In genomic region chr6:41723936-41724637, GRCh38 we compare ENCODE assay signal across 8 cellular contexts. TPM values are rescaled to one million over a fixed set of nuclear protein-coding genes. Genes with fewer than 3 reads are reported as not detected.
DNase-seq lines count a peak whose midpoint lies in the region; ATAC-seq, FAIRE-seq and TF ChIP-seq lines count a peak whose summit lies in the region.

No MANE protein-coding gene starts in this region.

- peaks cover 97% of the 10 kb centered on the region for H3K4me1 ChIP-seq in Karpas-422 (ENCODE audit: low read length)
- H3K4me1 ChIP-seq in H1 (replicated peaks in 1 of 4; ENCODE audit: control insufficient read depth in 3 of 4, insufficient read depth in 4 of 4, low read length in 3 of 4): peaks cover 0 to 13% (median 9%) of the 10 kb centered on the region in 4 experiments; a peak in 6 of 7 replicates
- H3K4me1 ChIP-seq in trophoblast cell (ENCODE audit: control insufficient read depth in 1 of 2, insufficient read depth in 2 of 2, low read length in 2 of 2): peaks cover 25 to 28% of the 10 kb centered on the region in 2 experiments

- no peaks in the 10 kb centered on the region for H3K27me3 Mint-ChIP-seq in T-helper 2 cell treated with Interferon-gamma antibody and Interleukin-4, amounts not matched to agents 5 μg/mL and 100 μg/mL, for 36 hours (ENCODE audit: low read depth)

- no peak for ATAC-seq in GM18909 (IDR thresholded peaks at IDR 0.05; ENCODE audit: poor library complexity, unreplicated experiment)

- H3K4me3 Mint-ChIP-seq in T-helper 2 cell treated with Interferon-gamma antibody and Interleukin-4, amounts not matched to agents 5 μg/mL and 100 μg/mL, for 36 hours: no peak overlapping the region

- no peak overlapping the region for H3K56ac ChIP-seq in H1 (replicated peaks; ENCODE audit: insufficient read length, low read depth, low read length)

- H3K79me1 ChIP-seq in H1 (ENCODE audit: low read depth, low read length) (no peaks in the 10 kb centered on the region), trophoblast cell (ENCODE audit: low read length) (peaks cover 13% of the 10 kb centered on the region)

- peak overlapping the region; percentile 19 for H4K12ac ChIP-seq in trophoblast cell (ENCODE audit: low read depth, low read length)

- H3K9me3 ChIP-seq in Karpas-422 (ENCODE audit: low read length) (no peaks in the 10 kb centered on the region), H1 (ENCODE audit: insufficient read depth in 2 of 2, low read depth in 1 of 2, low read length in 1 of 2) (no peaks in the 10 kb centered on the region), trophoblast cell (ENCODE audit: insufficient read depth, low read depth, low read length) (no peaks in the 10 kb centered on the region)

- H3K9ac ChIP-seq in Karpas-422 (ENCODE audit: low read length) (peak overlapping the region; percentile 94), H1 (replicated peaks in 1 of 4; ENCODE audit: extremely low read depth in 1 of 4, low read depth in 3 of 4, low read length in 3 of 4) (no peak overlapping the region; a peak in 1 of 7 replicates), trophoblast cell (ENCODE audit: low read length) (no peak overlapping the region)

- peak; percentile 90 for DNase-seq in Karpas-422
- DNase-seq in H1 (ENCODE audit: low read depth in 1 of 2, low spot score in 2 of 2): no peak
- no peak for DNase-seq in trophoblast cell
- no peak for DNase-seq in frontal cortex (ENCODE audit: low spot score in 2 of 2)
- DNase-seq in activated CD4-positive, alpha-beta T cell treated with anti-CD3 and anti-CD28 coated beads, Interleukin-2, amount 50 U/mL, for 48 hours: no peak
- DNase-seq in T-helper 2 cell treated with Interferon-gamma antibody and Interleukin-4, amounts not matched to agents 5 μg/mL and 100 μg/mL, for 36 hours (ENCODE audit: low spot score): no peak

- H4K91ac ChIP-seq in H1 (replicated peaks; ENCODE audit: insufficient read length, low read length): peak overlapping the region; percentile 23
- peak overlapping the region; percentile 46 for H4K91ac ChIP-seq in trophoblast cell (ENCODE audit: low read depth, low read length)

- no peaks in the 10 kb centered on the region; the same call in 1 of the 2 replicates for H3K23me2 ChIP-seq in H1 (ENCODE audit: low read depth, low read length)

- H3K18ac ChIP-seq in H1 (ENCODE audit: extremely low read depth, low read length) (peak overlapping the region; percentile 38; the same call in 1 of the 2 replicates), trophoblast cell (ENCODE audit: low read length) (peak overlapping the region; percentile 56)

- 93% methylated on average over 14 of the region's 14 CpGs; no CpG with 5 or more reads in 1 of the 2 experiments for WGBS in H1 (ENCODE audit: extremely low coverage in 1 of 2, insufficient coverage in 1 of 2, insufficient read length in 1 of 2, insufficient replicate concordance in 2 of 2, low coverage in 1 of 2, low lambda C conversion rate in 2 of 2, missing lambda C conversion rate in 1 of 2), 2 experiments
- WGBS in trophoblast cell (ENCODE audit: extremely low coverage, insufficient coverage, insufficient read length): no CpG with 5 or more reads among the region's 14 CpGs

- POLR2A ChIA-PET in H1 (lab: Charles Lee; ENCODE audit: partially characterized antibody): interaction anchor here (0.6 kb wide), 1 partner anchor 215 kb away, joined by 3 read pairs; no protein-coding TSS in a partner anchor

- no peak overlapping the region for H2BK20ac ChIP-seq in H1 (ENCODE audit: low read length)

- no peak overlapping the region for H4K5ac ChIP-seq in H1 (ENCODE audit: insufficient read length, low read depth, low read length)

- peak overlapping the region; percentile 92 for H3K4me2 ChIP-seq in Karpas-422 (ENCODE audit: low read depth, low read length, poor library complexity, severe bottlenecking)
- H3K4me2 ChIP-seq in H1 (ENCODE audit: insufficient read depth in 1 of 2, low read depth in 2 of 2, low read length in 2 of 2): no peak overlapping the region
- no peak overlapping the region for H3K4me2 ChIP-seq in trophoblast cell (ENCODE audit: low read length)

- H4K8ac ChIP-seq in H1 (ENCODE audit: extremely low read depth, insufficient read depth, low read length) (peak overlapping the region; percentile 30; the same call in 1 of the 2 replicates), trophoblast cell (ENCODE audit: low read depth, low read length) (peak overlapping the region; percentile 47)

- H2BK15ac ChIP-seq in H1 (ENCODE audit: low read length): no peak overlapping the region

- H3K27me3 ChIP-seq in Karpas-422 (ENCODE audit: low read length) (no peaks in the 10 kb centered on the region), H1 (replicated peaks in 1 of 4; ENCODE audit: control insufficient read depth in 3 of 4, extremely low read depth in 1 of 4, insufficient read depth in 3 of 4, low read length in 3 of 4) (no peaks in the 10 kb centered on the region), trophoblast cell (ENCODE audit: insufficient read depth, low read length) (no peaks in the 10 kb centered on the region)

- no peak for TF ChIP-seq POLR2A in H1 (IDR thresholded peaks at IDR 0.05; ENCODE audit: control extremely low read depth in 1 of 2, low read depth in 2 of 2, low read length in 2 of 2)

- CTCF ChIA-PET in H1 (lab: Charles Lee; ENCODE audit: partially characterized antibody): interaction anchor here (0.6 to 10.4 kb wide), 7 partner anchors 10 to 372 kb away, joined by 3 to 99 read pairs (median 8); no protein-coding TSS in a partner anchor

- TF ChIP-seq EP300 in H1 (IDR thresholded peaks at IDR 0.05; ENCODE audit: borderline replicate concordance in 1 of 2, low read depth in 2 of 2, low read length in 2 of 2): no peak

- H3K36me3 Mint-ChIP-seq in T-helper 2 cell treated with Interferon-gamma antibody and Interleukin-4, amounts not matched to agents 5 μg/mL and 100 μg/mL, for 36 hours (ENCODE audit: low read depth): no peaks in the 10 kb centered on the region

- H3K4me3 ChIP-seq in GM08714 (ENCODE audit: low read length) (peak overlapping the region; percentile 59; the same call in 1 of the 2 replicates), Karpas-422 (ENCODE audit: low read length) (peak overlapping the region; percentile 80), H1 (ENCODE audit: extremely low read depth in 1 of 4, insufficient read depth in 2 of 4, low read depth in 3 of 4, low read length in 4 of 4) (no peak overlapping the region), trophoblast cell (ENCODE audit: low read depth, low read length) (no peak overlapping the region)

- H4K20me1 ChIP-seq in Karpas-422 (ENCODE audit: insufficient read depth, low read depth, low read length) (peaks cover 6% of the 10 kb centered on the region; the same call in 1 of the 2 replicates), H1 (replicated peaks in 1 of 2; ENCODE audit: control insufficient read depth in 1 of 2, insufficient read depth in 2 of 2, low read length in 2 of 2) (peaks cover 0 to 1% of the 10 kb centered on the region in 2 experiments)

- H3K36me3 ChIP-seq in Karpas-422 (ENCODE audit: insufficient read depth, low read length): peaks cover 2% of the 10 kb centered on the region; the same call in 1 of the 2 replicates
- no peaks in the 10 kb centered on the region for H3K36me3 ChIP-seq in H1 (ENCODE audit: control insufficient read depth in 2 of 4, insufficient read depth in 4 of 4, low read length in 3 of 4)
- H3K36me3 ChIP-seq in trophoblast cell (ENCODE audit: control insufficient read depth in 1 of 2, insufficient read depth in 2 of 2, low read length in 2 of 2): no peaks in the 10 kb centered on the region

- no peak for FAIRE-seq in H1 (lab: Jason Lieb, UNC)
- no peak for FAIRE-seq in frontal cortex (lab: Jason Lieb, UNC)

- TF ChIP-seq CTCF in H1 (IDR thresholded peaks at IDR 0.05; ENCODE audit: control extremely low read depth in 1 of 3, insufficient read depth in 1 of 3, low read depth in 1 of 3, low read length in 3 of 3): no peak

- no peak overlapping the region for H3K23ac ChIP-seq in H1 (ENCODE audit: insufficient read length)
- no peak overlapping the region for H3K23ac ChIP-seq in trophoblast cell (ENCODE audit: low read length)

- H3K27ac ChIP-seq in Karpas-422 (ENCODE audit: low read length) (peak overlapping the region; percentile 99), H1 (ENCODE audit: low read depth, low read length) (no peak overlapping the region), trophoblast cell (ENCODE audit: low read depth, low read length) (peak overlapping the region; percentile 22)

- no peak overlapping the region for H3K14ac ChIP-seq in H1 (ENCODE audit: insufficient read length)
- H3K14ac ChIP-seq in trophoblast cell (ENCODE audit: low read length): peak overlapping the region; percentile 57

- TF ChIP-seq RAD21 in H1 (IDR thresholded peaks at IDR 0.05 in 1 of 2, conservative IDR thresholded peaks at IDR 0.05 in 1 of 2; ENCODE audit: low read depth in 2 of 2, low read length in 2 of 2): no peak

- H3K79me2 ChIP-seq in Karpas-422 (ENCODE audit: low read length): peaks cover 86% of the 10 kb centered on the region
- no peaks in the 10 kb centered on the region for H3K79me2 ChIP-seq in H1 (ENCODE audit: control insufficient read depth in 1 of 2, insufficient read depth in 2 of 2, low read length in 2 of 2)
- peaks cover 3% of the 10 kb centered on the region for H3K79me2 ChIP-seq in trophoblast cell (ENCODE audit: control insufficient read depth, insufficient read depth, low read length, poor library complexity)

- peak overlapping the region; percentile 60; the same call in 1 of the 2 replicates for H2BK5ac ChIP-seq in H1 (ENCODE audit: low read depth, low read length)
- H2BK5ac ChIP-seq in trophoblast cell (ENCODE audit: low read depth, low read length, poor library complexity): peak overlapping the region; percentile 41

- H3K4me1 Mint-ChIP-seq in T-helper 2 cell treated with Interferon-gamma antibody and Interleukin-4, amounts not matched to agents 5 μg/mL and 100 μg/mL, for 36 hours (ENCODE audit: low read depth): peaks cover 2% of the 10 kb centered on the region

- H3K4ac ChIP-seq in H1 (replicated peaks; ENCODE audit: insufficient read length, low read depth, low read length) (no peak overlapping the region), trophoblast cell (ENCODE audit: low read depth, low read length) (no peak overlapping the region)

- H3K9me2 ChIP-seq in Karpas-422 (replicated peaks; ENCODE audit: insufficient read depth, low read length): no peaks in the 10 kb centered on the region

- no peak overlapping the region for H3K27ac Mint-ChIP-seq in T-helper 2 cell treated with Interferon-gamma antibody and Interleukin-4, amounts not matched to agents 5 μg/mL and 100 μg/mL, for 36 hours

- H2BK120ac ChIP-seq in H1 (replicated peaks; ENCODE audit: low read depth, low read length) (no peak overlapping the region), trophoblast cell (ENCODE audit: insufficient read depth, low read length, poor library complexity) (peak overlapping the region; percentile 57)

- no peak overlapping the region for H2AK5ac ChIP-seq in H1 (ENCODE audit: low read depth, low read length)
- H2AK5ac ChIP-seq in trophoblast cell (ENCODE audit: low read length): peak overlapping the region; percentile 74

- H3K9me3 Mint-ChIP-seq in T-helper 2 cell treated with Interferon-gamma antibody and Interleukin-4, amounts not matched to agents 5 μg/mL and 100 μg/mL, for 36 hours: no peaks in the 10 kb centered on the region

- H2AFZ ChIP-seq in Karpas-422 (ENCODE audit: low read length) (no peak overlapping the region), H1 (ENCODE audit: low read length) (no peak overlapping the region), trophoblast cell (ENCODE audit: insufficient read depth, low read length, poor library complexity) (peak overlapping the region; percentile 21)

- no peak overlapping the region for H2BK12ac ChIP-seq in H1 (ENCODE audit: low read depth, low read length)
- peak overlapping the region; percentile 52 for H2BK12ac ChIP-seq in trophoblast cell (ENCODE audit: low read length)

RNA-seq across cellular contexts. Expression of gene TFEB, which starts 11.3 kb away (rescaled TPM):
- 72.3 and 117 TPM in 2 replicates for total RNA-seq in Karpas-422 (2014; rRNA removed; shearing (Covaris generic); ENCODE audit: low replicate concordance)
- 2.3 and 2.4 TPM in 2 replicates for total RNA-seq in H1 (2021; fragmentation: NEBNext Ultra II Directional; extraction: Animal tissue kit (Norgen Biotek cat#: 25700))
- polyA plus RNA-seq in H1 (2011; rRNA removed): 5.9 and 6.7 TPM in 2 replicates
- polyA plus RNA-seq in H1 (2011; cell fraction: cytosol; rRNA removed): 4.6 TPM
- polyA plus RNA-seq in H1 (2011; cell fraction: nucleus; rRNA removed): 7.6 TPM
- 2.1 to 6.8 TPM (median 4.1 TPM) in 4 replicates for polyA plus RNA-seq in H1 (2012, experiment 1 of 2)
- 2.7 TPM for polyA plus RNA-seq in H1 (2012, experiment 2 of 2)
- 0.71 TPM for polyA plus RNA-seq in H1 (2013, experiment 1 of 2)
- 0.61 TPM for polyA plus RNA-seq in H1 (2013, experiment 2 of 2)
- 1.9 and 4.6 TPM in 2 replicates for polyA minus RNA-seq in H1 (2011; rRNA and poly(A)+ RNA removed)
- 3.2 TPM for polyA minus RNA-seq in H1 (2011; cell fraction: cytosol; rRNA and poly(A)+ RNA removed)
- polyA minus RNA-seq in H1 (2011; cell fraction: nucleus; rRNA and poly(A)+ RNA removed): 2.8 TPM
- polyA plus RNA-seq in trophoblast cell (2013): 25.4 and 27.9 TPM in 2 replicates
- 1.6 TPM for total RNA-seq in frontal cortex

RNA-seq across cellular contexts. Expression of gene PGC, which starts 23.1 kb away (rescaled TPM):
- not detected in 2 replicates for total RNA-seq in Karpas-422 (2014; rRNA removed; shearing (Covaris generic); ENCODE audit: low replicate concordance)
- not detected in 2 replicates for total RNA-seq in H1 (2021; fragmentation: NEBNext Ultra II Directional; extraction: Animal tissue kit (Norgen Biotek cat#: 25700))
- polyA plus RNA-seq in H1 (2011; rRNA removed): 0.09 and 0.25 TPM in 2 replicates
- polyA plus RNA-seq in H1 (2011; cell fraction: cytosol; rRNA removed): 0.22 TPM
- polyA plus RNA-seq in H1 (2011; cell fraction: nucleus; rRNA removed): 0.21 TPM
- 0.23 TPM in 1 of 4 replicates, not detected in the others for polyA plus RNA-seq in H1 (2012, experiment 1 of 2)
- 0.13 TPM for polyA plus RNA-seq in H1 (2012, experiment 2 of 2)
- 0.04 TPM for polyA plus RNA-seq in H1 (2013, experiment 1 of 2)
- polyA plus RNA-seq in H1 (2013, experiment 2 of 2): 0.07 TPM
- polyA minus RNA-seq in H1 (2011; rRNA and poly(A)+ RNA removed): not detected in 2 replicates
- not detected for polyA minus RNA-seq in H1 (2011; cell fraction: cytosol; rRNA and poly(A)+ RNA removed)
- not detected for polyA minus RNA-seq in H1 (2011; cell fraction: nucleus; rRNA and poly(A)+ RNA removed)
- 14.2 and 17.6 TPM in 2 replicates for polyA plus RNA-seq in trophoblast cell (2013)
- total RNA-seq in frontal cortex: under 0.01 TPM

RNA-seq across cellular contexts. Expression of gene FRS3, which starts 55.6 kb away (rescaled TPM):
- total RNA-seq in Karpas-422 (2014; rRNA removed; shearing (Covaris generic); ENCODE audit: low replicate concordance): 4.8 and 9.5 TPM in 2 replicates
- 3.4 and 3.9 TPM in 2 replicates for total RNA-seq in H1 (2021; fragmentation: NEBNext Ultra II Directional; extraction: Animal tissue kit (Norgen Biotek cat#: 25700))
- polyA plus RNA-seq in H1 (2011; rRNA removed): 4.4 and 8.4 TPM in 2 replicates
- polyA plus RNA-seq in H1 (2011; cell fraction: cytosol; rRNA removed): 5.4 TPM
- polyA plus RNA-seq in H1 (2011; cell fraction: nucleus; rRNA removed): 14.9 TPM
- 1.3 to 4.2 TPM (median 3.1 TPM) in 4 replicates for polyA plus RNA-seq in H1 (2012, experiment 1 of 2)
- polyA plus RNA-seq in H1 (2012, experiment 2 of 2): 4.2 TPM
- polyA plus RNA-seq in H1 (2013, experiment 1 of 2): 2.8 TPM
- 2.5 TPM for polyA plus RNA-seq in H1 (2013, experiment 2 of 2)
- 1.1 and 2.8 TPM in 2 replicates for polyA minus RNA-seq in H1 (2011; rRNA and poly(A)+ RNA removed)
- 3.6 TPM for polyA minus RNA-seq in H1 (2011; cell fraction: cytosol; rRNA and poly(A)+ RNA removed)
- polyA minus RNA-seq in H1 (2011; cell fraction: nucleus; rRNA and poly(A)+ RNA removed): 3.2 TPM
- 3.6 and 4.1 TPM in 2 replicates for polyA plus RNA-seq in trophoblast cell (2013)
- total RNA-seq in frontal cortex: 9.4 TPM

RNA-seq across cellular contexts. Expression of gene PRICKLE4, which starts 56.5 kb away (rescaled TPM):
- total RNA-seq in Karpas-422 (2014; rRNA removed; shearing (Covaris generic); ENCODE audit: low replicate concordance): 0.41 and 2.8 TPM in 2 replicates
- total RNA-seq in H1 (2021; fragmentation: NEBNext Ultra II Directional; extraction: Animal tissue kit (Norgen Biotek cat#: 25700)): 0.67 and 1.4 TPM in 2 replicates
- polyA plus RNA-seq in H1 (2011; rRNA removed): 0.32 and 0.38 TPM in 2 replicates
- polyA plus RNA-seq in H1 (2011; cell fraction: cytosol; rRNA removed): 0.32 TPM
- polyA plus RNA-seq in H1 (2011; cell fraction: nucleus; rRNA removed): 2.4 TPM
- polyA plus RNA-seq in H1 (2012, experiment 1 of 2): 0.41 to 1.4 TPM (median 0.87 TPM) in 4 replicates
- polyA plus RNA-seq in H1 (2012, experiment 2 of 2): not detected
- 0.57 TPM for polyA plus RNA-seq in H1 (2013, experiment 1 of 2)
- 0.22 TPM for polyA plus RNA-seq in H1 (2013, experiment 2 of 2)
- not detected in 2 replicates for polyA minus RNA-seq in H1 (2011; rRNA and poly(A)+ RNA removed)
- not detected for polyA minus RNA-seq in H1 (2011; cell fraction: cytosol; rRNA and poly(A)+ RNA removed)
- 2.4 TPM for polyA minus RNA-seq in H1 (2011; cell fraction: nucleus; rRNA and poly(A)+ RNA removed)
- polyA plus RNA-seq in trophoblast cell (2013): 0.29 and 0.36 TPM in 2 replicates
- total RNA-seq in frontal cortex: 0.41 TPM

Comparison
In these comparisons a context has a peak if more than half of its experiments do, and no peak if none do; other contexts are left out.
1. H3K4me3 ChIP-seq: peak in GM08714 (single experiment) and Karpas-422 (single experiment); none in H1 (0 of 4) and trophoblast cell (single experiment).
2. RNA of gene TFEB, which starts 11.3 kb away (total RNA-seq): 72.3 to 117 TPM in Karpas-422; 2.3 to 2.4 TPM in H1 and 1.6 TPM in frontal cortex (single experiment); every median in the first group is over 10 times any median in the second.